9 cellular contexts compared by ENCODE assay signal in the genomic region with DNA sequence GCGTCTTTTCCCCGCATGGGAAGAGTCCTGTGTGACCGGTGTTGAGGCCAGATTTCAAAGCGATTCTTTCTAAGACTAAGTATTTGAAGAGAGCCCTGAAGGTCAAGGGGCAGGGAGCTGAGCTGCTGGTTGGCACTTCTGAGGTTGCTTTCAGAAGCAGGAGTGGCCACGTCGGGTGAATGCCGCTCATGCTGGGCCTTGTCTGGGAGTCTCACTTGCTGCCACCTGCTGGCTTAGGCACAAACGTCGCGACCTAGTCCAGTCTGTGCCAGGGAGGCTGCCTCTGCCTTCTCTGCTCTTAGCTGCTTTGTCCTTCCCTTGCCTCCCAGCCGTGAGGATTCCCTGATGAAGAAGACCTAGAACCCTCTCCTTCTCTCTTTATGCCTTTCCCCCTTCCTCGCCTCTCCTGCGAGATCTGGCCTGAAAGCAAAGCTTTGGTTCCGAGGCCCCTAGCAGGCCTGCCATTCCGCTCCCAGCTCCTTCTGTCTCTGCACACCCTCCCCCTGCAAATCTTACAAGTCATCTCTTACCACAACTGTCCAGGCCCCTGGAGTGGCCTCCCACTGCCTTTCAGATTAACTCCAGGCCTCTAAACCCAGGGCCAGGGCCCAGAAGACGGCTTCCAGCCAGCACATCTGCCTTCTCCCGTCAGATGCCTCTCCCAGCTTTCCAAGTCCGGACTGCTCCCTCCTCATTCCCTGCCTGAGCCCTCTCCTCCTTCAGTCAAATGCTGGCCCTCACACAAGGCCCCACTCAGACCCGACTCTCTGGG. TPM values are rescaled to one million over a fixed set of nuclear protein-coding genes. Genes with fewer than 3 reads are reported as not detected.
A peak's percentile ranks its signal among the peaks of the same experiment; 100 is the strongest.
DNase-seq lines count a peak whose midpoint lies in the region; ATAC-seq and TF ChIP-seq lines count a peak whose summit lies in the region.
"Had no signal": no experiment of that assay in that cellular context is flagged by ENCODE, and none has a peak within 500 bp of the region (broad histone marks: within the 10 kb centered on the region; RNA-seq: fewer than 3 reads in every experiment).

No MANE protein-coding gene starts in this region.

- peak; percentile 70 for DNase-seq in activated CD8-positive, alpha-beta memory T cell treated with anti-CD3 and anti-CD28 coated beads for 24 hours
- DNase-seq in activated CD8-positive, alpha-beta memory T cell treated with anti-CD3 and anti-CD28 coated beads, Interleukin-2, amount 50 U/mL, for 4 hours: no peak
- DNase-seq in NCI-H774 (lab: John Stamatoyannopoulos, UW): peak; percentile 8
- DNase-seq in activated naive CD8-positive, alpha-beta T cell treated with anti-CD3 and anti-CD28 coated beads, Interleukin-2, amount 50 U/mL, for 24 hours: peak; percentile 59
- DNase-seq in hepatocyte (ENCODE audit: low spot score): peak; percentile 81
- no peak for DNase-seq in smooth muscle cell (lab: John Stamatoyannopoulos, UW; ENCODE audit: unreplicated experiment)

- no peak overlapping the region for H3K4me3 Mint-ChIP-seq in activated naive CD8-positive, alpha-beta T cell treated with anti-CD3 and anti-CD28 coated beads, Interleukin-2, amount 50 U/mL, for 24 hours
- H3K4me3 Mint-ChIP-seq: activated naive CD4-positive, alpha-beta T cell treated with anti-CD3 and anti-CD28 coated beads, Interleukin-2, amount 50 U/mL, for 24 hours had no signal

- peaks cover 16% of the 10 kb centered on the region for H3K36me3 Mint-ChIP-seq in activated naive CD8-positive, alpha-beta T cell treated with anti-CD3 and anti-CD28 coated beads, Interleukin-2, amount 50 U/mL, for 24 hours (ENCODE audit: low read depth)

- H3K4me2 ChIP-seq in hepatocyte (no peak overlapping the region), smooth muscle cell (no peak overlapping the region)

- H3K27ac Mint-ChIP-seq in activated naive CD8-positive, alpha-beta T cell treated with anti-CD3 and anti-CD28 coated beads, Interleukin-2, amount 50 U/mL, for 24 hours: no peak overlapping the region
- H3K27ac Mint-ChIP-seq: activated naive CD4-positive, alpha-beta T cell treated with anti-CD3 and anti-CD28 coated beads, Interleukin-2, amount 50 U/mL, for 24 hours had no signal

- no peaks in the 10 kb centered on the region for H3K9me2 ChIP-seq in hepatocyte (replicated peaks; ENCODE audit: insufficient read depth)

- peak; percentile 62 for ATAC-seq in activated naive CD8-positive, alpha-beta T cell treated with anti-CD3 and anti-CD28 coated beads, Interleukin-2, amount 50 U/mL, for 24 hours
- no peak for ATAC-seq in GM21381 (IDR thresholded peaks at IDR 0.05; ENCODE audit: unreplicated experiment)
- no peak for ATAC-seq in GM21717 (IDR thresholded peaks at IDR 0.05; ENCODE audit: unreplicated experiment)

- H4K20me1 ChIP-seq in hepatocyte (ENCODE audit: insufficient read depth, poor library complexity, severe bottlenecking): no peaks in the 10 kb centered on the region
- no peaks in the 10 kb centered on the region for H4K20me1 ChIP-seq in smooth muscle cell (ENCODE audit: low read depth)

- TF ChIP-seq CTCF in hepatocyte (IDR thresholded peaks at IDR 0.05; ENCODE audit: poor library complexity) (peak; percentile 59), smooth muscle cell (IDR thresholded peaks at IDR 0.05; ENCODE audit: borderline replicate concordance, insufficient read depth, poor library complexity, severe bottlenecking) (peak; percentile 38)

- H3K27ac ChIP-seq in hepatocyte (no peak overlapping the region), smooth muscle cell (ENCODE audit: low read depth) (peak overlapping the region; percentile 49)

- H3K9me3 ChIP-seq in hepatocyte (ENCODE audit: low read depth): no peaks in the 10 kb centered on the region
- no peaks in the 10 kb centered on the region for H3K9me3 ChIP-seq in smooth muscle cell (replicated peaks; ENCODE audit: low read depth)

- H3K4me3 ChIP-seq in hepatocyte: no peak overlapping the region
- H3K4me3 ChIP-seq in smooth muscle cell: no peak overlapping the region

- peaks cover 12% of the 10 kb centered on the region for H3K4me1 Mint-ChIP-seq in activated naive CD8-positive, alpha-beta T cell treated with anti-CD3 and anti-CD28 coated beads, Interleukin-2, amount 50 U/mL, for 24 hours
- H3K4me1 Mint-ChIP-seq: activated naive CD4-positive, alpha-beta T cell treated with anti-CD3 and anti-CD28 coated beads, Interleukin-2, amount 50 U/mL, for 24 hours had no signal

- H2AFZ ChIP-seq in hepatocyte: no peak overlapping the region
- no peak overlapping the region for H2AFZ ChIP-seq in smooth muscle cell (ENCODE audit: low read depth)

- no peaks in the 10 kb centered on the region for H3K27me3 ChIP-seq in hepatocyte
- no peaks in the 10 kb centered on the region for H3K27me3 ChIP-seq in smooth muscle cell (ENCODE audit: low read depth)

- no peaks in the 10 kb centered on the region for H3F3A ChIP-seq in smooth muscle cell (ENCODE audit: low read depth)

- H3K4me1 ChIP-seq in hepatocyte (ENCODE audit: insufficient read depth) (peaks cover 3% of the 10 kb centered on the region), smooth muscle cell (ENCODE audit: low read depth) (no peaks in the 10 kb centered on the region)

- H3K9ac ChIP-seq in smooth muscle cell (ENCODE audit: low read depth): peak overlapping the region; percentile 19

- 61% methylated on average over 19 of the region's 19 CpGs for WGBS in hepatocyte (ENCODE audit: low lambda C conversion rate, missing lambda C conversion rate)
- 59% methylated on average over 17 of the region's 19 CpGs for WGBS in smooth muscle cell (ENCODE audit: low lambda C conversion rate)

- H3K79me2 ChIP-seq in hepatocyte: no peaks in the 10 kb centered on the region
- no peaks in the 10 kb centered on the region for H3K79me2 ChIP-seq in smooth muscle cell (ENCODE audit: low read depth)

- H3K36me3 ChIP-seq in hepatocyte (replicated peaks; ENCODE audit: insufficient read depth, low read depth): no peaks in the 10 kb centered on the region
- no peaks in the 10 kb centered on the region for H3K36me3 ChIP-seq in smooth muscle cell (ENCODE audit: low read depth)

- H3K9me3 Mint-ChIP-seq in activated naive CD8-positive, alpha-beta T cell treated with anti-CD3 and anti-CD28 coated beads, Interleukin-2, amount 50 U/mL, for 24 hours: no peaks in the 10 kb centered on the region
- H3K9me3 Mint-ChIP-seq: activated naive CD4-positive, alpha-beta T cell treated with anti-CD3 and anti-CD28 coated beads, Interleukin-2, amount 50 U/mL, for 24 hours had no signal

- H3K27me3 Mint-ChIP-seq in activated naive CD8-positive, alpha-beta T cell treated with anti-CD3 and anti-CD28 coated beads, Interleukin-2, amount 50 U/mL, for 24 hours: no peaks in the 10 kb centered on the region
- H3K27me3 Mint-ChIP-seq: activated naive CD4-positive, alpha-beta T cell treated with anti-CD3 and anti-CD28 coated beads, Interleukin-2, amount 50 U/mL, for 24 hours had no signal

RNA-seq across cellular contexts. Expression of a gene that starts 11.4 kb away (rescaled TPM):
- 28.1 and 28.7 TPM in 2 replicates for total RNA-seq in hepatocyte
- 23.7 and 26.0 TPM in 2 replicates for polyA plus RNA-seq in hepatocyte
- 20.6 and 24.9 TPM in 2 replicates for total RNA-seq in smooth muscle cell
- 13.7 and 15.8 TPM in 2 replicates for polyA plus RNA-seq in smooth muscle cell

RNA-seq across cellular contexts. Expression of a gene that starts 11.9 kb away (rescaled TPM):
- 14.1 and 14.9 TPM in 2 replicates for total RNA-seq in hepatocyte
- 9.1 and 11.2 TPM in 2 replicates for polyA plus RNA-seq in hepatocyte
- 9.0 and 9.5 TPM in 2 replicates for total RNA-seq in smooth muscle cell
- 5.3 and 8.2 TPM in 2 replicates for polyA plus RNA-seq in smooth muscle cell

RNA-seq across cellular contexts. Expression of a gene that starts 20.4 kb away (rescaled TPM):
- total RNA-seq in hepatocyte (208 and 218 TPM in 2 replicates), smooth muscle cell (115 and 127 TPM in 2 replicates)
- polyA plus RNA-seq in hepatocyte (357 and 387 TPM in 2 replicates), smooth muscle cell (248 and 295 TPM in 2 replicates)

RNA-seq across cellular contexts. Expression of a gene that starts 20.7 kb away (rescaled TPM):
- total RNA-seq in hepatocyte: 40.9 and 42.7 TPM in 2 replicates
- 117 and 130 TPM in 2 replicates for polyA plus RNA-seq in hepatocyte
- total RNA-seq in smooth muscle cell: 59.7 and 64.1 TPM in 2 replicates
- polyA plus RNA-seq in smooth muscle cell: 123 and 143 TPM in 2 replicates

RNA-seq across cellular contexts. Expression of a gene that starts 38.7 kb away (rescaled TPM):
- total RNA-seq in hepatocyte: 3.7 and 6.2 TPM in 2 replicates
- polyA plus RNA-seq in hepatocyte: 4.8 and 6.2 TPM in 2 replicates
- total RNA-seq in smooth muscle cell: 0.99 and 2.2 TPM in 2 replicates
- polyA plus RNA-seq in smooth muscle cell: 0.90 and 2.8 TPM in 2 replicates

Comparison
In these comparisons a context has a peak if more than half of its experiments do, and no peak if none do; other contexts are left out.
1. DNase-seq: peak in activated CD8-positive, alpha-beta memory T cell treated with anti-CD3 and anti-CD28 coated beads for 24 hours (single experiment), NCI-H774 (single experiment), activated naive CD8-positive, alpha-beta T cell treated with anti-CD3 and anti-CD28 coated beads, Interleukin-2, amount 50 U/mL, for 24 hours (single experiment) and hepatocyte (single experiment); none in activated CD8-positive, alpha-beta memory T cell treated with anti-CD3 and anti-CD28 coated beads, Interleukin-2, amount 50 U/mL, for 4 hours (single experiment) and smooth muscle cell (single experiment).